10 cellular contexts compared by ENCODE assay signal in the genomic region with DNA sequence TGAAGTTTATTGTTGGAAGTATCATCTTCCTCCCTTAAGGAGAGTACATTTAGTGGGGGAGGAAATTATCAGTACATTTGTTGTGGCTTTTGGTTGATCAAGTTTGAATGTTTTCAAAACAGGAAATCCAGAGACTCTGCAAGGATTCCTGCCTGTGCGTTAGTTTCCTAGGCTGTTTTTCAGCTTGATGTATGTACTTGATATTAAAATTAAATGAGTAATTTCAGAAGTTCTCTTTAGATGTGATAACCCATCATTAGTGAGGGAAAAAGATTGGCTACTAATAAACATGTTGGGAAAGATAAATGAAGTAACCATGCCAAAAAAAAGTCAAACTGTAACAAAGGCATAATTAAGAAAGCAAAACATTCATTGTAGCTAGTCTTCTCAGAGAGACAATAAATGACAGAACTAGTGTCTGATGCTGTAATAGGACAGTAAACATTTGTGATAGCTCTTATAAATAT.
DNase-seq lines count a peak whose midpoint lies in the region; ATAC-seq and TF ChIP-seq lines count a peak whose summit lies in the region.
"Had no signal": no experiment of that assay in that cellular context is flagged by ENCODE, and none has a peak within 500 bp of the region (broad histone marks: within the 10 kb centered on the region; RNA-seq: fewer than 3 reads in every experiment).

No MANE protein-coding gene starts in this region.

- H3K36me3 Mint-ChIP-seq in chondrocyte (ENCODE audit: low read depth), result peaks cover 4% of the 10 kb centered on the region

- TF ChIP-seq POLR2A in heart left ventricle (IDR thresholded peaks at IDR 0.05) (no peak), upper lobe of left lung (IDR thresholded peaks at IDR 0.05) (peak in 1 of 4 donors; percentile 24)

- peak in 1 of 4 donors; percentile 40 for TF ChIP-seq EP300 in upper lobe of left lung (IDR thresholded peaks at IDR 0.05)

- H3K4me3 ChIP-seq in heart left ventricle, result peak overlapping the region in 7 of 12 donors; percentile 6 to 46 (median 28)
- no peak overlapping the region for H3K4me3 ChIP-seq in mucosa of stomach (ENCODE audit: low read length)
- H3K4me3 ChIP-seq in upper lobe of left lung, result no peak overlapping the region

- intact Hi-C loops in heart left ventricle (cut with DNase I), result loop anchor here in 6 of 10 donors (2.0 to 5.0 kb wide), 4 partner anchors 87 to 132 kb away; partner anchors contain the start of gene FKBP5 (in 4 of the 6)
- intact Hi-C loops in Right ventricle myocardium inferior (cut with DNase I), result loop anchor here (2.0 kb wide), 2 partner anchors 88 to 132 kb away; partner anchors contain the start of gene FKBP5

- H3K9me3 ChIP-seq in heart left ventricle (no peaks in the 10 kb centered on the region), mucosa of stomach (ENCODE audit: control insufficient read depth, low read length) (no peaks in the 10 kb centered on the region), upper lobe of left lung (no peaks in the 10 kb centered on the region)

- H3K4me1 ChIP-seq in heart left ventricle (peaks cover 29 to 100% (median 45%) of the 10 kb centered on the region in 12 donors), mucosa of stomach (ENCODE audit: control insufficient read depth, insufficient read depth, low read length) (peaks cover 39% of the 10 kb centered on the region), upper lobe of left lung (peaks cover 57 to 85% (median 77%) of the 10 kb centered on the region in 4 donors)

- TF ChIP-seq CTCF in heart left ventricle (IDR thresholded peaks at IDR 0.05) (no peak), chondrocyte (IDR thresholded peaks at IDR 0.05) (no peak), upper lobe of left lung (IDR thresholded peaks at IDR 0.05) (no peak)

- H3K9ac ChIP-seq in mucosa of stomach (ENCODE audit: low read length), result peak overlapping the region; percentile 63

- peak overlapping the region; percentile 43 for H3K4me3 Mint-ChIP-seq in chondrocyte (ENCODE audit: unreplicated experiment)

- H3K27ac ChIP-seq in heart left ventricle, result peak overlapping the region; percentile 84 to 100 (median 94)
- peak overlapping the region; percentile 90 to 96 (median 93) for H3K27ac ChIP-seq in upper lobe of left lung

- no peak for ATAC-seq in heart left ventricle
- ATAC-seq in Right ventricle myocardium inferior, result no peak
- ATAC-seq in upper lobe of left lung (ENCODE audit: low FRiP score in 2 of 2), result no peak
- no peak for ATAC-seq in GM19463 (IDR thresholded peaks at IDR 0.05; ENCODE audit: unreplicated experiment)
- ATAC-seq in GM19328 (IDR thresholded peaks at IDR 0.05; ENCODE audit: unreplicated experiment), result no peak

- 3 to 19% (median 16%) methylated on average over 1 of the region's 1 CpG for WGBS in heart left ventricle, 4 donors
- WGBS in upper lobe of left lung, 2 donors, result 19 to 20% methylated on average over 1 of the region's 1 CpG

- H3K36me3 ChIP-seq in heart left ventricle, result peaks cover 0 to 17% (median 12%) of the 10 kb centered on the region in 9 donors
- H3K36me3 ChIP-seq in mucosa of stomach (ENCODE audit: control insufficient read depth, insufficient read depth, low read length), result no peaks in the 10 kb centered on the region
- H3K36me3 ChIP-seq in upper lobe of left lung, result peaks cover 10 to 44% (median 16%) of the 10 kb centered on the region in 4 donors

- no peak for DNase-seq in heart left ventricle
- DNase-seq in Right ventricle myocardium inferior (ENCODE audit: missing footprints), result no peak
- DNase-seq in chondrocyte (ENCODE audit: low spot score), result no peak
- no peak for DNase-seq in upper lobe of left lung
- DNase-seq in NCI-H1436 treated with DMSO at 0.1 percent for 48 hours (lab: John Stamatoyannopoulos, UW), result no peak
- DNase-seq: COR-L47, NCI-H748 treated with DMSO at 0.1 percent for 48 hours had no signal

- H3K4me1 Mint-ChIP-seq in chondrocyte (ENCODE audit: low read depth), result peaks cover 76% of the 10 kb centered on the region

- H3K27ac Mint-ChIP-seq in chondrocyte (ENCODE audit: unreplicated experiment), result peak overlapping the region; percentile 94

- no peaks in the 10 kb centered on the region for H3K27me3 Mint-ChIP-seq in chondrocyte (ENCODE audit: low read depth)

- H3K9me3 Mint-ChIP-seq in chondrocyte (ENCODE audit: low read depth), result no peaks in the 10 kb centered on the region

- H3K27me3 ChIP-seq in heart left ventricle, result no peaks in the 10 kb centered on the region
- no peaks in the 10 kb centered on the region for H3K27me3 ChIP-seq in mucosa of stomach (ENCODE audit: control insufficient read depth, insufficient read depth, low read length)
- no peaks in the 10 kb centered on the region for H3K27me3 ChIP-seq in upper lobe of left lung

Comparison
In these comparisons a context has a peak if more than half of its experiments do, and no peak if none do; other contexts are left out.
1. H3K4me3 ChIP-seq: peak in heart left ventricle (7 of 12); none in mucosa of stomach (single experiment) and upper lobe of left lung (0 of 4).